Comparison of ENCODE assay signal across 10 cellular contexts in the genomic region with DNA sequence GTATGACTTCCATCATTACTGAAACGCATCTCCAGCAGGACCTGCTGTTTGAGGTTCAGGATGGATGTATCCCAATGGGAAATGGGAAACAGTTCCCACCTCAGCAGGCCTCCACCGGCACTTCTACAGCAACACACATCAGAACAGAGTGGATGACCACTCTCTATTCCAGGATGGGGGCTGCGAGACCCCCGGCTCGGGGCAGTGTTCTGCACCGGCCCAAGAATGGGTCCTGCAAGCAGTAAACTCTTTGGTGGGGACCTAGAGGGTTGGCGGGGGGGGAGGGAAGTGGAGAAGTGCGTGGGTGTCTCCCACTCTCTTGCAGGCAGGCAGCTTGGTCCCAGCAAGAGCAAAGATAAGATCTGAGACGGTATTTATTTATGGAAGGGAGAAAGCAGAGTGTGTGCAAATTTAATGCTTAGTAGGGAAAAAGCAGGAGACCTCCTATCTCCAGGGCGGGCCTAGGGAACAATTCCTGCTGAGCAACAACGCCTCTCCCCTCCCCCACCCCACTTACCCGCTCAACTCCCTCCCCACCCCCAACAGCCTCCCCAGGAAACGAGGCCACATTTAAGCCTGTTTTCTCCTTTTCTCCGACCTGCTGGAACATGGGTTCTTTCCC. TPM values are rescaled to one million over a fixed set of nuclear protein-coding genes. Genes with fewer than 3 reads are reported as not detected.
A peak's percentile ranks its signal among the peaks of the same experiment; 100 is the strongest.
DNase-seq lines count a peak whose midpoint lies in the region; ATAC-seq, FAIRE-seq and TF ChIP-seq lines count a peak whose summit lies in the region.
"Had no signal": no experiment of that assay in that cellular context is flagged by ENCODE, and none has a peak within 500 bp of the region (broad histone marks: within the 10 kb centered on the region; RNA-seq: fewer than 3 reads in every experiment).

No MANE protein-coding gene starts in this region.

- H3K27ac Mint-ChIP-seq in stimulated activated naive B cell treated with anti-CD40 and anti-IgM and Interleukin-4, amounts not matched to agents 10 μg/mL and 1 μg/mL and 100 μg/mL, for 72 hours = peak overlapping the region; percentile 89

- H3K4me1 ChIP-seq in HUES64 (ENCODE audit: insufficient read depth, low read length) = peaks cover 11% of the 10 kb centered on the region
- peaks cover 9 to 14% of the 10 kb centered on the region in 2 donors for H3K4me1 ChIP-seq in adrenal gland (replicated peaks in 1 of 2)
- H3K4me1 ChIP-seq in kidney (ENCODE audit: control insufficient read depth in 1 of 2, insufficient read depth in 1 of 2, low read depth in 1 of 2, low read length in 2 of 2) = peaks cover 0 to 14% of the 10 kb centered on the region in 2 donors

- TF ChIP-seq POLR2A in adrenal gland (IDR thresholded peaks at IDR 0.05) = no peak

- peak overlapping the region; percentile 91 to 97 for H3K4me3 Mint-ChIP-seq in stimulated activated naive B cell treated with anti-CD40 and anti-IgM and Interleukin-4, amounts not matched to agents 10 μg/mL and 1 μg/mL and 100 μg/mL, for 72 hours

- H3K4me3 ChIP-seq in HUES64 (ENCODE audit: low read length) (peak overlapping the region; percentile 69), adrenal gland (peak overlapping the region in 1 of 4 donors; percentile 86), kidney (ENCODE audit: low read length in 2 of 2) (peak overlapping the region; percentile 72 to 88)

- no peaks in the 10 kb centered on the region for H3K9me3 Mint-ChIP-seq in stimulated activated naive B cell treated with anti-CD40 and anti-IgM and Interleukin-4, amounts not matched to agents 10 μg/mL and 1 μg/mL and 100 μg/mL, for 72 hours

- DNase-seq in adrenal gland = peak; percentile 19 to 64 (median 37)
- DNase-seq in kidney = peak; percentile 73
- DNase-seq in stimulated activated naive B cell treated with anti-CD40 and anti-IgM and Interleukin-4, amounts not matched to agents 10 μg/mL and 1 μg/mL and 100 μg/mL, for 72 hours = no peak
- DNase-seq in Ammon's horn (ENCODE audit: low spot score) = no peak
- DNase-seq in D721Med (ENCODE audit: insufficient read length, low spot score) = no peak
- DNase-seq: activated CD4-positive, alpha-beta T cell treated with anti-CD3 and anti-CD28 coated beads for 4 hours; NCI-H2029 treated with DMSO at 0.1 percent for 48 hours had no signal

- peaks cover 0 to 8% of the 10 kb centered on the region in 2 donors for H3K27me3 Mint-ChIP-seq in stimulated activated naive B cell treated with anti-CD40 and anti-IgM and Interleukin-4, amounts not matched to agents 10 μg/mL and 1 μg/mL and 100 μg/mL, for 72 hours

- no peak for FAIRE-seq in kidney (lab: Jason Lieb, UNC)
- FAIRE-seq in D721Med (lab: Jason Lieb, UNC) = no peak

- H3K9ac ChIP-seq in HUES64 (ENCODE audit: low read depth, low read length) = peak overlapping the region; percentile 62
- H3K9ac ChIP-seq in kidney (ENCODE audit: low read length in 2 of 2) = no peak overlapping the region

- H3K4me1 Mint-ChIP-seq in stimulated activated naive B cell treated with anti-CD40 and anti-IgM and Interleukin-4, amounts not matched to agents 10 μg/mL and 1 μg/mL and 100 μg/mL, for 72 hours = peaks cover 28 to 64% of the 10 kb centered on the region in 2 donors

- H3K27ac ChIP-seq in HUES64 (ENCODE audit: low read depth, low read length) (no peak overlapping the region), adrenal gland (peak overlapping the region; percentile 27 to 85 (median 84)), kidney (ENCODE audit: low read depth in 2 of 2, low read length in 2 of 2) (peak overlapping the region in 1 of 2 donors; percentile 92)

- intact Hi-C loops in adrenal gland (cut with DNase I) (loop anchor here in 1 of 2 donors (5.0 kb wide), 1 partner anchor 145 kb away; no protein-coding TSS in a partner anchor), kidney (cut with DNase I) (loop anchor here (10.0 kb wide), 1 partner anchor 142 kb away; no protein-coding TSS in a partner anchor)

- no peaks in the 10 kb centered on the region for H3K9me3 ChIP-seq in HUES64 (ENCODE audit: insufficient read depth, low read depth, low read length)
- H3K9me3 ChIP-seq in adrenal gland (replicated peaks in 1 of 3) = no peaks in the 10 kb centered on the region
- no peaks in the 10 kb centered on the region for H3K9me3 ChIP-seq in kidney (ENCODE audit: control insufficient read depth in 1 of 2, low read length in 2 of 2)

- WGBS in HUES64 = 19% methylated on average over 13 of the region's 14 CpGs
- WGBS in adrenal gland, 4 donors = 61 to 72% (median 71%) methylated on average over 14 of the region's 14 CpGs

- ATAC-seq in stimulated activated naive B cell treated with anti-CD40 and anti-IgM and Interleukin-4, amounts not matched to agents 10 μg/mL and 1 μg/mL and 100 μg/mL, for 72 hours (replicated peaks) = no peak
- no peak for ATAC-seq in GM19035 (IDR thresholded peaks at IDR 0.05; ENCODE audit: unreplicated experiment)
- ATAC-seq in HG03045 (IDR thresholded peaks at IDR 0.05; ENCODE audit: unreplicated experiment) = no peak

- H3K27me3 ChIP-seq in HUES64 (ENCODE audit: insufficient read depth, low read length) (peaks cover 51% of the 10 kb centered on the region), adrenal gland (peaks cover under 1% of the 10 kb centered on the region)

- peaks cover 31 to 39% of the 10 kb centered on the region in 2 donors for H3K36me3 Mint-ChIP-seq in stimulated activated naive B cell treated with anti-CD40 and anti-IgM and Interleukin-4, amounts not matched to agents 10 μg/mL and 1 μg/mL and 100 μg/mL, for 72 hours

- no peaks in the 10 kb centered on the region for H3K36me3 ChIP-seq in HUES64 (ENCODE audit: insufficient read depth, low read length)
- no peaks in the 10 kb centered on the region for H3K36me3 ChIP-seq in adrenal gland (replicated peaks in 1 of 2)
- H3K36me3 ChIP-seq in kidney (ENCODE audit: control insufficient read depth in 1 of 2, insufficient read depth in 2 of 2, low read length in 2 of 2) = no peaks in the 10 kb centered on the region

- TF ChIP-seq CTCF in adrenal gland (IDR thresholded peaks at IDR 0.05) (no peak), kidney (IDR thresholded peaks at IDR 0.05; ENCODE audit: borderline replicate concordance, extremely low read depth, insufficient read depth) (no peak), D721Med (IDR thresholded peaks at IDR 0.05; ENCODE audit: insufficient read depth, missing control alignments) (no peak)

RNA-seq across cellular contexts. Expression of a gene that starts 4.0 kb away (rescaled TPM):
- polyA plus RNA-seq in HUES64 (2013, experiment 1 of 2) = 1.8 TPM
- polyA plus RNA-seq in HUES64 (2013, experiment 2 of 2) = 2.1 TPM
- total RNA-seq in adrenal gland (10 to 100 TPM in 6 of 8 donors, 1 to 10 TPM in 2; 5.9 to 17.9 (median 14.5) TPM), kidney (15.3 TPM)
- polyA plus RNA-seq in adrenal gland (1 to 10 TPM; 3.7 to 5.4 (median 4.5) TPM), kidney (ENCODE audit: insufficient read depth, low read depth, low replicate concordance) (1.2 TPM)

Comparison
In these comparisons a context has a peak if more than half of its experiments do, and no peak if none do; other contexts are left out.
1. DNase-seq: peak in adrenal gland (7 of 7) and kidney (single experiment); none in stimulated activated naive B cell treated with anti-CD40 and anti-IgM and Interleukin-4, amounts not matched to agents 10 μg/mL and 1 μg/mL and 100 μg/mL, for 72 hours (single experiment), Ammon's horn (single experiment) and D721Med (single experiment).